In genomic region chr11:12864316-12865156, GRCh38 we compare ENCODE assay signal across 9 cellular contexts.
A peak's percentile ranks its signal among the peaks of the same experiment; 100 is the strongest.
DNase-seq lines count a peak whose midpoint lies in the region; ATAC-seq and TF ChIP-seq lines count a peak whose summit lies in the region.
"Had no signal": no experiment of that assay in that cellular context is flagged by ENCODE, and none has a peak within 500 bp of the region (broad histone marks: within the 10 kb centered on the region; RNA-seq: fewer than 3 reads in every experiment).

No MANE protein-coding gene starts in this region.

- no peak overlapping the region for H3K4me3 Mint-ChIP-seq in chondrocyte (ENCODE audit: unreplicated experiment)
- H3K4me3 Mint-ChIP-seq: effector memory CD8-positive, alpha-beta T cell had no signal

- WGBS in mesodermal cell (ENCODE audit: insufficient coverage in 2 of 2), 2 experiments = 17 to 21% methylated on average over 5 to 6 of the region's 13 CpGs
- 78 to 80% methylated on average over 13 of the region's 13 CpGs for WGBS in testis, 2 donors

- no peaks in the 10 kb centered on the region for H3K9me3 ChIP-seq in mesodermal cell (ENCODE audit: control insufficient read depth, low read length)
- no peaks in the 10 kb centered on the region for H3K9me3 ChIP-seq in testis
- H3K9me3 ChIP-seq in gastrocnemius medialis = no peaks in the 10 kb centered on the region

- no peaks in the 10 kb centered on the region for H3K27me3 Mint-ChIP-seq in chondrocyte (ENCODE audit: low read depth)

- peak overlapping the region; percentile 99 for H3K27ac Mint-ChIP-seq in chondrocyte (ENCODE audit: unreplicated experiment)
- H3K27ac Mint-ChIP-seq: effector memory CD8-positive, alpha-beta T cell had no signal

- H3K4me3 ChIP-seq in mesodermal cell (ENCODE audit: extremely low read depth, insufficient read depth, low read length, poor library complexity, severe bottlenecking) = no peak overlapping the region
- H3K4me3 ChIP-seq in testis = no peak overlapping the region
- H3K4me3 ChIP-seq in gastrocnemius medialis = no peak overlapping the region

- TF ChIP-seq POLR2A in testis (IDR thresholded peaks at IDR 0.05) = no peak
- no peak for TF ChIP-seq POLR2A in gastrocnemius medialis (IDR thresholded peaks at IDR 0.05)

- intact Hi-C loops in testis (cut with DNase I; ENCODE audit: low total_unique reads) = no loop called here
- intact Hi-C loops in gastrocnemius medialis (cut with DNase I; ENCODE audit: low total_unique reads) = no loop called here

- DNase-seq in COLO668 (lab: John Stamatoyannopoulos, UW; ENCODE audit: unreplicated experiment) = peak; percentile 65
- peak; percentile 88 for DNase-seq in NCI-H1092 treated with DMSO at 0.1 percent for 48 hours (lab: John Stamatoyannopoulos, UW)
- DNase-seq in chondrocyte (ENCODE audit: low spot score) = no peak
- DNase-seq in testis = no peak
- DNase-seq in gastrocnemius medialis = no peak
- DNase-seq in ACHN = no peak
- DNase-seq: effector memory CD8-positive, alpha-beta T cell had no signal

- no peak for ATAC-seq in gastrocnemius medialis
- ATAC-seq in HG03565 (IDR thresholded peaks at IDR 0.05; ENCODE audit: unreplicated experiment) = no peak
- ATAC-seq: effector memory CD8-positive, alpha-beta T cell had no signal

- no peak for TF ChIP-seq CTCF in chondrocyte (IDR thresholded peaks at IDR 0.05)
- TF ChIP-seq CTCF in testis (IDR thresholded peaks at IDR 0.05) = no peak
- no peak for TF ChIP-seq CTCF in gastrocnemius medialis (IDR thresholded peaks at IDR 0.05 in 4 of 5, conservative IDR thresholded peaks at IDR 0.05 in 1 of 5)

- in situ Hi-C loops in gastrocnemius medialis (cut with MboI; ENCODE audit: low sequenced_read_pairs in 4 of 4) (no loop called here), ACHN (cut with HindIII; ENCODE audit: low pct_ligation_motif_present, low pct_unique_long_range_greater_than_20kb, low sequenced_read_pairs) (no loop called here)

- H3K36me3 ChIP-seq in mesodermal cell (ENCODE audit: control insufficient read depth, insufficient read depth, low read length) = peaks cover 36% of the 10 kb centered on the region
- H3K36me3 ChIP-seq in testis (ENCODE audit: low read depth, missing control alignments) = no peaks in the 10 kb centered on the region
- H3K36me3 ChIP-seq in gastrocnemius medialis = no peaks in the 10 kb centered on the region

- H3K4me1 Mint-ChIP-seq in chondrocyte (ENCODE audit: low read depth) = peaks cover 71% of the 10 kb centered on the region

- peaks cover 2% of the 10 kb centered on the region for H3K36me3 Mint-ChIP-seq in chondrocyte (ENCODE audit: low read depth)

- no peaks in the 10 kb centered on the region for H3K27me3 ChIP-seq in testis
- H3K27me3 ChIP-seq in gastrocnemius medialis = no peaks in the 10 kb centered on the region

- no peaks in the 10 kb centered on the region for H3K9me3 Mint-ChIP-seq in chondrocyte (ENCODE audit: low read depth)
- H3K9me3 Mint-ChIP-seq: effector memory CD8-positive, alpha-beta T cell had no signal

- H3K27ac ChIP-seq in mesodermal cell (ENCODE audit: low read depth, low read length, severe bottlenecking) (peak overlapping the region; percentile 93), testis (no peak overlapping the region), gastrocnemius medialis (peak overlapping the region in 1 of 4 donors; percentile 15)

- H3K4me1 ChIP-seq in mesodermal cell (ENCODE audit: control insufficient read depth, insufficient read depth, low read length, poor library complexity, severe bottlenecking) (peaks cover 75% of the 10 kb centered on the region), testis (peaks cover 13% of the 10 kb centered on the region), gastrocnemius medialis (peaks cover 31 to 44% of the 10 kb centered on the region in 2 donors)

Comparison
In these comparisons a context has a peak if more than half of its experiments do, and no peak if none do; other contexts are left out.
1. DNase-seq: peak in COLO668 (single experiment) and NCI-H1092 treated with DMSO at 0.1 percent for 48 hours (single experiment); none in chondrocyte (single experiment), testis (single experiment), gastrocnemius medialis (0 of 2) and ACHN (single experiment).